In the genomic region with DNA sequence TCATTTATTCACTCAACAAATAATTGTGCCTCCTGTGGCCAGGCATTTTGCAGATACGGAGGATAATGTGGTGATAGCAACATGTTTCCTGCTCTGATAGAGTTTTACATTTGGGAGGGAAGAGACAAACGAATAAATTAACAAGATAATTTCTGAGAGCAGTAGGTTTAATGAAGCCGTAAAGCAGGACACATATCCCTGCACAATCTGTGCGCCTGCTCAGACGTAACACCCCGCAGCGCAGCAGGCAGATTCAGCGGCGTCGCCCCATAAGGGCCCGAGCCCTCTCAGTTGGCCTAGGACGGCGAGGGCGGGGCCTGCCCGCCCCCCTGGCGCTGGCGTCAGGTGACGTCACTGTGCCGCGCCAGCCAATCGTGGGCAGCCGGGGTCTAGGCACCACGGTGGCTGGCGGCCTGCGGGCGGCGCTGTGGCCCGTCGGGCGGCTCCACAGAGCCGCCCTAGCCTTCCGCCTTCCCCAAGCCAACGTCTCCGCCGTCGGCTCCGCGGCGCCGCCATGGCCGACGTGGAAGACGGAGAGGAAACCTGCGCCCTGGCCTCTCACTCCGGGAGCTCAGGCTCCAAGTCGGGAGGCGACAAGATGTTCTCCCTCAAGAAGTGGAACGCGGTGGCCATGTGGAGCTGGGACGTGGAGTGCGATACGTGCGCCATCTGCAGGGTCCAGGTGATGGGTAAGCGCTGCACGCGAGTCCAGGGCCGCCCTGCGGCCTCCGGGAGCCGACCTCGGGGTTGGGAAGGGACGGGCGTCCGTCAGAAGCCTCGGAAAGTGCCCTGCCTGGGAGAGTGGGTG, we compare ENCODE assay signal across 8 cellular contexts. TPM values are rescaled to one million over a fixed set of nuclear protein-coding genes. Genes with fewer than 3 reads are reported as not detected.
DNase-seq lines count a peak whose midpoint lies in the region; ATAC-seq and TF ChIP-seq lines count a peak whose summit lies in the region.

A gene (plus strand): TSS at position 471 of the 808 bp plus-strand sequence. CDS start 44 bp downstream, at position 515.

- H3K27me3 Mint-ChIP-seq in IgD-negative memory B cell, result no peaks in the 10 kb centered on the region

- H3K36me3 ChIP-seq in mucosa of descending colon (ENCODE audit: low read depth), result no peaks in the 10 kb centered on the region

- H3K27ac Mint-ChIP-seq in IgD-negative memory B cell, result peak within 1 kb of the TSS; percentile 73 to 98 (median 97)

- peaks cover 2% of the 10 kb centered on the region for H3K36me3 Mint-ChIP-seq in IgD-negative memory B cell

- peak within 1 kb of the TSS; percentile 95 to 99 (median 97) for H3K4me3 Mint-ChIP-seq in IgD-negative memory B cell

- no peaks in the 10 kb centered on the region for H3K9me3 Mint-ChIP-seq in IgD-negative memory B cell

- TF ChIP-seq CTCF in epithelial cell of esophagus (IDR thresholded peaks at IDR 0.05; ENCODE audit: insufficient read depth, low read depth, low read length, missing control alignments) (peak; percentile 40), mucosa of descending colon (IDR thresholded peaks at IDR 0.05) (peak; percentile 88)

- DNase-seq in DMS153 treated with DMSO at 0.1 percent for 48 hours (lab: John Stamatoyannopoulos, UW; ENCODE audit: unreplicated experiment) (peak; percentile 93), OCI-M1 (lab: John Stamatoyannopoulos, UW) (peak; percentile 98), activated T-cell treated with anti-CD3 and anti-CD28 coated beads for 24 hours (ENCODE audit: low read depth) (peak; percentile 96), epithelial cell of esophagus (ENCODE audit: low read depth) (peak; percentile 96), mucosa of descending colon (peak; percentile 97 to 99 (median 97))
- DNase-seq in stimulated activated CD8-positive, alpha-beta memory T cell treated with anti-CD3 and anti-CD28 coated beads, Interleukin-4, amount 100 ng/mL, for 24 hours (ENCODE audit: low read depth), result peak; percentile 95

- ATAC-seq in GM21529 (IDR thresholded peaks at IDR 0.05; ENCODE audit: unreplicated experiment) (peak; percentile 92), mucosa of descending colon (peak; percentile 91)

- intact Hi-C loops in mucosa of descending colon (cut with DNase I, micrococcal nuclease), result loop anchor here in 1 of 2 donors (5.0 kb wide), 1 partner anchor 139 kb away; a partner anchor contains a TSS

- peaks cover 26% of the 10 kb centered on the region for H3K4me1 ChIP-seq in mucosa of descending colon (ENCODE audit: low read depth)

- H3K4me1 Mint-ChIP-seq in IgD-negative memory B cell, result peaks cover 13 to 36% (median 33%) of the 10 kb centered on the region in 3 donors

- H3K9me3 ChIP-seq in mucosa of descending colon, result no peaks in the 10 kb centered on the region

- peak within 1 kb of the TSS; percentile 98 for H3K4me3 ChIP-seq in epithelial cell of esophagus (ENCODE audit: low read length)
- H3K4me3 ChIP-seq in mucosa of descending colon, result peak within 1 kb of the TSS; percentile 79

RNA-seq across cellular contexts. Expression of the gene that starts here (rescaled TPM):
- polyA plus RNA-seq in IgD-negative memory B cell, result 102 TPM
- 100 to 1,000 TPM; 107 to 144 (median 112) TPM for total RNA-seq in mucosa of descending colon

Comparison
In these comparisons a context has a peak if more than half of its experiments do, and no peak if none do; other contexts are left out.
1. Peak in every context shown above with its lines: DNase-seq, ATAC-seq and H3K4me3 ChIP-seq.